13 cellular contexts compared by ENCODE assay signal in the genomic region with DNA sequence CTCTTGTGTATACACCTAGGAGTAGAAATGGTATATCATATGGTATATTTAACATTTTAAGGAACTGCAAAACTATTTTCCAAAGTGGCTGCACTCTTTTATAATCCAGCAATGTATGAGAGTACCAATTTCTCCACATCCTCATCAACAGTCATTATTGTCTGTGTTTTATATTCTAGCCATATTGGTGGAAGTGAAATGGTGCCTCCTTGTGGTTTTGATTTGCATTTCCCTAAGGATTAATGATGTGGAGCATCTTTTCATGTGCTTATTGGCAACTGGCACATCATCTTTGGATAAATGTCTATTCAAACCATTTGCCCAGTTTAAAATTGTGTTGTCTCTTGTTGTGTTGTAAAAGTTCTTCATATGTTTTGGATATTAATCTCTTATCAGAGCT. TPM values are rescaled to one million over a fixed set of nuclear protein-coding genes. Genes with fewer than 3 reads are reported as not detected.
DNase-seq lines count a peak whose midpoint lies in the region; ATAC-seq, FAIRE-seq and TF ChIP-seq lines count a peak whose summit lies in the region.
"Had no signal": no experiment of that assay in that cellular context is flagged by ENCODE, and none has a peak within 500 bp of the region (broad histone marks: within the 10 kb centered on the region; RNA-seq: fewer than 3 reads in every experiment).

No MANE protein-coding gene starts in this region.

- TF ChIP-seq CTCF in Panc1 (IDR thresholded peaks at IDR 0.05) (peak; percentile 40; the same call in 1 of the 2 replicates), fibroblast of mammary gland (conservative IDR thresholded peaks at IDR 0.05; ENCODE audit: control insufficient read depth, insufficient read depth, low read depth, low read length) (peak; percentile 44), pancreas (IDR thresholded peaks at IDR 0.05) (peak in 1 of 4 donors; percentile 28)

- no peak for ATAC-seq in Panc1
- ATAC-seq in pancreas = no peak
- no peak for ATAC-seq in HG02870 (IDR thresholded peaks at IDR 0.05; ENCODE audit: unreplicated experiment)

- H3K4me1 ChIP-seq in Panc1 (ENCODE audit: control insufficient read depth, insufficient read depth, low read length) = no peaks in the 10 kb centered on the region
- no peaks in the 10 kb centered on the region for H3K4me1 ChIP-seq in pancreas

- intact Hi-C loops in Panc1 (cut with micrococcal nuclease; ENCODE audit: unreplicated experiment) = no loop called here
- intact Hi-C loops in pancreas (cut with DNase I) = no loop called here

- no TSS peak for BruUV-seq in Panc1 (replicated peaks; lab: Mats Ljungman, UMichigan)

- CTCF ChIA-PET in Panc1 (lab: Charles Lee) = no interaction called here

- H3K4me3 ChIP-seq in Panc1 (ENCODE audit: low read depth in 2 of 2, low read length in 2 of 2) (no peak overlapping the region), fibroblast of mammary gland (ENCODE audit: control insufficient read depth, low read depth, low read length) (no peak overlapping the region), pancreas (no peak overlapping the region)

- in situ Hi-C loops in G401 (cut with HindIII; ENCODE audit: low sequenced_read_pairs) (no loop called here), Panc1 (cut with HindIII; ENCODE audit: low pct_unique_long_range_greater_than_20kb, low sequenced_read_pairs) (no loop called here)

- FAIRE-seq in pancreas (lab: Jason Lieb, UNC) (peak; percentile 89), GM19239 (lab: Jason Lieb, UNC) (no peak)
- FAIRE-seq: H54 had no signal

- H3K9me3 ChIP-seq in Panc1 (ENCODE audit: control insufficient read depth, insufficient read depth, low read depth, low read length) (no peaks in the 10 kb centered on the region), pancreas (no peaks in the 10 kb centered on the region)

- DNase-seq in G401 (ENCODE audit: low spot score) = peak; percentile 1
- DNase-seq in Panc1 (ENCODE audit: low read depth, low spot score) = no peak
- peak; percentile 24 for DNase-seq in fibroblast of mammary gland (ENCODE audit: low read depth)
- no peak for DNase-seq in pancreas
- DNase-seq in DMS79 (lab: John Stamatoyannopoulos, UW) = no peak
- no peak for DNase-seq in NOMO-1 treated with DMSO at 0.1 percent for 48 hours (lab: John Stamatoyannopoulos, UW; ENCODE audit: unreplicated experiment)
- DNase-seq in GM19239 (ENCODE audit: insufficient read length, low spot score) = no peak
- DNase-seq: activated CD4-positive, alpha-beta memory T cell treated with anti-CD3 and anti-CD28 coated beads for 36 hours; NCI-H69; stimulated activated CD4-positive, alpha-beta T cell treated with anti-CD3 and anti-CD28 coated beads, Interleukin-4, amount 100 ng/mL, for 1 hour had no signal

- H3K36me3 ChIP-seq in Panc1 (ENCODE audit: control insufficient read depth, insufficient read depth, low read length) (no peaks in the 10 kb centered on the region), pancreas (no peaks in the 10 kb centered on the region)

- POLR2A ChIA-PET in Panc1 (lab: Charles Lee) = no interaction called here

- no peak overlapping the region for H3K27ac ChIP-seq in Panc1 (ENCODE audit: low read length)
- H3K27ac ChIP-seq in pancreas = no peak overlapping the region
- H3K27ac ChIP-seq: HL-60 had no signal

- no peaks in the 10 kb centered on the region for H3K27me3 ChIP-seq in Panc1 (ENCODE audit: control insufficient read depth, insufficient read depth, low read length)
- H3K27me3 ChIP-seq in pancreas = peaks cover 0 to 5% (median 0%) of the 10 kb centered on the region in 4 donors

RNA-seq across cellular contexts. Expression of a gene that starts 9.6 kb away (rescaled TPM):
- not detected in 2 replicates for total RNA-seq in G401 (2014; rRNA removed; shearing (Covaris generic))
- total RNA-seq in Panc1 (2021; ENCODE audit: unreplicated experiment) (not detected), pancreas (not detected)
- not detected for polyA plus RNA-seq in Panc1 (2012; ENCODE audit: insufficient read length)
- not detected for polyA plus RNA-seq in pancreas
- total RNA-seq: activated CD4-positive, alpha-beta memory T cell treated with anti-CD3 and anti-CD28 coated beads for 36 hours had no signal

Comparison
In these comparisons a context has a peak if more than half of its experiments do, and no peak if none do; other contexts are left out.
1. DNase-seq: peak in G401 (single experiment) and fibroblast of mammary gland (single experiment); none in Panc1 (single experiment), pancreas (0 of 6), DMS79 (single experiment), NOMO-1 treated with DMSO at 0.1 percent for 48 hours (single experiment) and GM19239 (single experiment).